ENCODE assay signal across 8 cellular contexts in the genomic region with DNA sequence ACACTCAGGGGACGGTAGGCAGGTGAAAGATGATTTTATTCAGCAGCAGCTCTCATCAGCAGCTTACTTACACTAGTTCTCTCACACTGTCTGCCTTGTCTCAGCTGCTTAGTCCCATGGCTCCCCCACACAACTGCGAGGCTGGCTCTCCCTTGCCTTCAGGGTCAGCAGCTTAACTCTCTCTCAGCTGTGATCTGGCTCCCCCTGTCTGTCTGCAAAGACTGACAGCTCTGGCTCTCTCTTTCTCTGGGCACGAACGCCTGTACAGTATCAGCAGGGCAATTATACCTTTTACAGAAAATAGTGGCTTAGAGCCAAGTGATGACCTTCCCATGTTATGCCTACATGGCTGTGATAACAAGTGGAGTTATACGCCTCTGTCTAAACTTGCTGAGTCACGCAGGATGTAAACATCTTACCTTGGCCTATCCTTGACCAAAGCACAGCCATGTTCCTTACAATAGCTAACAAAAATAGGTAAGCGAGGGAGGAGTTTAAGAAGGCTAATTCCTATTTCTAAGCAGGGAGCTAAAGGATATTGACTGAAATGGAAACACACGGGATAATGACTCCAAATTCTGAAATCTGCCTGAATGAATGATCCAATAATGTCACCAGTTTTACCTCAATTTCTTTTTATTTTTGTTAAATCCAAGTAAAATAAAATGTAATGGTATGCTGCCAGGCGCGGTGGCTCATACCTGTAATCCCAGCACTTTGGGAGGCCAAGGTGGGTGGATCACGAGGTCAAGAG. TPM values are rescaled to one million over a fixed set of nuclear protein-coding genes. Genes with fewer than 3 reads are reported as not detected.
DNase-seq lines count a peak whose midpoint lies in the region; ATAC-seq and TF ChIP-seq lines count a peak whose summit lies in the region.

No MANE protein-coding gene starts in this region.

- no peak overlapping the region for H2AFZ ChIP-seq in PC-3 (ENCODE audit: low read length)

- no peak overlapping the region for H3K27ac ChIP-seq in CD8-positive, alpha-beta T cell (ENCODE audit: low read depth, low read length)
- H3K27ac ChIP-seq in PC-3 (ENCODE audit: low read length): no peak overlapping the region
- no peak overlapping the region for H3K27ac ChIP-seq in uterus

- no peak overlapping the region for H3K27ac Mint-ChIP-seq in CD8-positive, alpha-beta T cell
- H3K27ac Mint-ChIP-seq in HFFc6: peak overlapping the region; percentile 8; the same call in 1 of the 2 replicates
- H3K27ac Mint-ChIP-seq in natural killer cell treated with Interleukin-12 subunit alpha and Interleukin-12 subunit beta and Interleukin-15 and Interleukin-18, amount 100 ng/mL, for 72 hours: peak overlapping the region; percentile 12 to 45

- no peak for DNase-seq in CD8-positive, alpha-beta T cell
- peak; percentile 19 for DNase-seq in HFFc6
- DNase-seq in PC-3: peak; percentile 20
- DNase-seq in choroid plexus epithelial cell (ENCODE audit: low read depth): peak; percentile 7
- no peak for DNase-seq in natural killer cell treated with Interleukin-12 subunit alpha and Interleukin-12 subunit beta and Interleukin-15 and Interleukin-18, amount 100 ng/mL, for 72 hours (ENCODE audit: low spot score)
- DNase-seq in uterus: no peak

- H3K79me2 ChIP-seq in PC-3 (ENCODE audit: low read length): peaks cover 38% of the 10 kb centered on the region

- POLR2A ChIA-PET in CD8-positive, alpha-beta T cell (lab: Charles Lee): interaction anchor here (0.9 to 1.7 kb wide), 3 partner anchors 38 to 44 kb away, joined by 3 to 5 read pairs (median 3); partner anchors contain the start of genes DCTN5, EARS2, PALB2 and UBFD1
- POLR2A ChIA-PET in PC-3 (lab: Charles Lee; ENCODE audit: unreplicated experiment): no interaction called here

- no peaks in the 10 kb centered on the region for H3K27me3 Mint-ChIP-seq in CD8-positive, alpha-beta T cell (ENCODE audit: low read depth)
- no peaks in the 10 kb centered on the region; the same call in 1 of the 2 replicates for H3K27me3 Mint-ChIP-seq in HFFc6 (ENCODE audit: insufficient read depth)
- H3K27me3 Mint-ChIP-seq in natural killer cell treated with Interleukin-12 subunit alpha and Interleukin-12 subunit beta and Interleukin-15 and Interleukin-18, amount 100 ng/mL, for 72 hours: no peaks in the 10 kb centered on the region

- H3K36me3 ChIP-seq in CD8-positive, alpha-beta T cell (ENCODE audit: insufficient read depth, low read length): peaks cover 6% of the 10 kb centered on the region
- no peaks in the 10 kb centered on the region; the same call in none of the 2 replicates for H3K36me3 ChIP-seq in PC-3 (ENCODE audit: low read depth, low read length)
- H3K36me3 ChIP-seq in uterus: no peaks in the 10 kb centered on the region

- ATAC-seq in CD8-positive, alpha-beta T cell: no peak
- ATAC-seq in PC-3 (no peak; the same call in 1 of the 2 replicates), GM21528 (IDR thresholded peaks at IDR 0.05; ENCODE audit: low FRiP score, unreplicated experiment) (no peak), GM18870 (IDR thresholded peaks at IDR 0.05; ENCODE audit: unreplicated experiment) (no peak)
- no peak for ATAC-seq in natural killer cell treated with Interleukin-12 subunit alpha and Interleukin-12 subunit beta and Interleukin-15 and Interleukin-18, amount 100 ng/mL, for 72 hours

- peaks cover 33% of the 10 kb centered on the region for H3K4me1 Mint-ChIP-seq in CD8-positive, alpha-beta T cell (ENCODE audit: low read depth)
- peaks cover 11% of the 10 kb centered on the region for H3K4me1 Mint-ChIP-seq in HFFc6 (ENCODE audit: low read depth)
- peaks cover 10 to 15% of the 10 kb centered on the region in 2 donors for H3K4me1 Mint-ChIP-seq in natural killer cell treated with Interleukin-12 subunit alpha and Interleukin-12 subunit beta and Interleukin-15 and Interleukin-18, amount 100 ng/mL, for 72 hours (ENCODE audit: low read depth in 2 of 2)

- no peaks in the 10 kb centered on the region for H3K9me3 ChIP-seq in CD8-positive, alpha-beta T cell (ENCODE audit: low read length)
- H3K9me3 ChIP-seq in PC-3 (ENCODE audit: low read length): no peaks in the 10 kb centered on the region
- H3K9me3 ChIP-seq in uterus: no peaks in the 10 kb centered on the region

- 0 out of 2 replicates have a peak, but pooled peaks cover 11% of the 10 kb centered on the region for H4K20me1 ChIP-seq in PC-3 (ENCODE audit: low read length)

- H3K9me2 ChIP-seq in PC-3 (replicated peaks; ENCODE audit: low read length): no peaks in the 10 kb centered on the region

- TF ChIP-seq POLR2A in uterus (IDR thresholded peaks at IDR 0.05): no peak

- H3K4me3 Mint-ChIP-seq in CD8-positive, alpha-beta T cell: peak overlapping the region; percentile 49
- H3K4me3 Mint-ChIP-seq in HFFc6: no peak overlapping the region; the same call in 1 of the 2 replicates
- peak overlapping the region; percentile 47 for H3K4me3 Mint-ChIP-seq in natural killer cell treated with Interleukin-12 subunit alpha and Interleukin-12 subunit beta and Interleukin-15 and Interleukin-18, amount 100 ng/mL, for 72 hours

- CTCF ChIA-PET in CD8-positive, alpha-beta T cell (lab: Charles Lee): interaction anchor here (0.7 to 3.5 kb wide), 8 partner anchors 8 to 205 kb away, joined by 3 to 10 read pairs (median 4); no protein-coding TSS in a partner anchor
- CTCF ChIA-PET in PC-3 (lab: Charles Lee): no interaction called here

- H3K9ac ChIP-seq in PC-3 (ENCODE audit: low read length): no peak overlapping the region

- H3K9me3 Mint-ChIP-seq in CD8-positive, alpha-beta T cell: no peaks in the 10 kb centered on the region
- H3K9me3 Mint-ChIP-seq in HFFc6: no peaks in the 10 kb centered on the region
- no peaks in the 10 kb centered on the region for H3K9me3 Mint-ChIP-seq in natural killer cell treated with Interleukin-12 subunit alpha and Interleukin-12 subunit beta and Interleukin-15 and Interleukin-18, amount 100 ng/mL, for 72 hours

- no peak overlapping the region for H3K4me2 ChIP-seq in PC-3 (ENCODE audit: low read length)

- TF ChIP-seq CTCF in CD8-positive, alpha-beta T cell (IDR thresholded peaks at IDR 0.05): no peak
- TF ChIP-seq CTCF in HFFc6 (IDR thresholded peaks at IDR 0.05) (no peak), PC-3 (conservative IDR thresholded peaks at IDR 0.05; ENCODE audit: low read depth, low read length) (peak; percentile 35; the same call in 1 of the 2 replicates), choroid plexus epithelial cell (conservative IDR thresholded peaks at IDR 0.05; ENCODE audit: low read depth, low read length) (peak; percentile 29), uterus (IDR thresholded peaks at IDR 0.05) (no peak)

- no peaks in the 10 kb centered on the region for H3K27me3 ChIP-seq in CD8-positive, alpha-beta T cell (ENCODE audit: insufficient read depth, low read length)
- no peaks in the 10 kb centered on the region for H3K27me3 ChIP-seq in PC-3 (ENCODE audit: low read length)
- no peaks in the 10 kb centered on the region for H3K27me3 ChIP-seq in uterus

- H3K36me3 Mint-ChIP-seq in CD8-positive, alpha-beta T cell: peaks cover 20% of the 10 kb centered on the region
- H3K36me3 Mint-ChIP-seq in HFFc6 (ENCODE audit: low read depth): peaks cover 9% of the 10 kb centered on the region
- H3K36me3 Mint-ChIP-seq in natural killer cell treated with Interleukin-12 subunit alpha and Interleukin-12 subunit beta and Interleukin-15 and Interleukin-18, amount 100 ng/mL, for 72 hours: no peaks in the 10 kb centered on the region

- no peak overlapping the region for H3K4me3 ChIP-seq in CD8-positive, alpha-beta T cell (ENCODE audit: low read depth, low read length)
- no peak overlapping the region for H3K4me3 ChIP-seq in PC-3 (ENCODE audit: low read length)
- no peak overlapping the region for H3K4me3 ChIP-seq in choroid plexus epithelial cell (ENCODE audit: low read depth, low read length)
- no peak overlapping the region for H3K4me3 ChIP-seq in uterus

- H3F3A ChIP-seq in PC-3 (ENCODE audit: low read length, unreplicated experiment): no peaks in the 10 kb centered on the region

- H3K4me1 ChIP-seq in CD8-positive, alpha-beta T cell (ENCODE audit: insufficient read depth, low read length): peaks cover 13% of the 10 kb centered on the region
- peaks cover 3% of the 10 kb centered on the region; the same call in 1 of the 2 replicates for H3K4me1 ChIP-seq in PC-3 (ENCODE audit: insufficient read depth, low read length)
- peaks cover 7 to 15% of the 10 kb centered on the region in 2 donors for H3K4me1 ChIP-seq in uterus

- BruUV-seq in PC-3 (replicated peaks; lab: Mats Ljungman, UMichigan): no TSS peak

- intact Hi-C loops in CD8-positive, alpha-beta T cell (cut with DNase I, micrococcal nuclease): loop anchor here (2.0 to 5.0 kb wide), 2 partner anchors 142 to 940 kb away; partner anchors contain the start of gene RBBP6 (in 1 of the 2)
- intact Hi-C loops in PC-3 (cut with micrococcal nuclease) (no loop called here), uterus (cut with DNase I; ENCODE audit: low total_unique reads) (no loop called here)

RNA-seq across cellular contexts. Expression of gene NDUFAB1, which starts 1.1 kb away (rescaled TPM):
- 10 to 100 TPM; 32.3 to 36.0 TPM for total RNA-seq in CD8-positive, alpha-beta T cell
- 100 to 1,000 TPM in 1 of 6 experiments, 10 to 100 TPM in 5; 79.4 to 101 (median 89.0) TPM for total RNA-seq in HFFc6 (2021; fragmentation: NEBNext Ultra II Directional; extraction: Animal tissue kit (Norgen Biotek cat#: 25700))
- total RNA-seq in PC-3 (2014; rRNA removed) (158 and 228 TPM in 2 replicates), uterus (100 to 1,000 TPM in 1 of 4 donors, 10 to 100 TPM in 3; 48.0 to 161 (median 59.0) TPM)
- 100 to 1,000 TPM; 101 to 102 TPM for total RNA-seq in natural killer cell treated with Interleukin-12 subunit alpha and Interleukin-12 subunit beta and Interleukin-15 and Interleukin-18, amount 100 ng/mL, for 72 hours

RNA-seq across cellular contexts. Expression of gene UBFD1, which starts 39.7 kb away (rescaled TPM):
- 10 to 100 TPM; 49.0 to 51.1 TPM for total RNA-seq in CD8-positive, alpha-beta T cell
- 100 to 1,000 TPM in 3 of 6 experiments, 10 to 100 TPM in 3; 94.1 to 130 (median 99.2) TPM for total RNA-seq in HFFc6 (2021; fragmentation: NEBNext Ultra II Directional; extraction: Animal tissue kit (Norgen Biotek cat#: 25700))
- total RNA-seq in PC-3 (2014; rRNA removed) (69.7 and 85.3 TPM in 2 replicates), uterus (100 to 1,000 TPM in 1 of 4 donors, 10 to 100 TPM in 3; 26.5 to 142 (median 67.0) TPM)
- 10 to 100 TPM; 53.8 to 87.1 TPM for total RNA-seq in natural killer cell treated with Interleukin-12 subunit alpha and Interleukin-12 subunit beta and Interleukin-15 and Interleukin-18, amount 100 ng/mL, for 72 hours

RNA-seq across cellular contexts. Expression of gene EARS2, which starts 40.0 kb away (rescaled TPM):
- 1 to 10 TPM; 7.2 to 8.8 TPM for total RNA-seq in CD8-positive, alpha-beta T cell
- total RNA-seq in HFFc6 (2021; fragmentation: NEBNext Ultra II Directional; extraction: Animal tissue kit (Norgen Biotek cat#: 25700)): 10 to 100 TPM; 22.1 to 30.8 (median 27.0) TPM
- 23.7 and 31.6 TPM in 2 replicates for total RNA-seq in PC-3 (2014; rRNA removed)
- total RNA-seq in natural killer cell treated with Interleukin-12 subunit alpha and Interleukin-12 subunit beta and Interleukin-15 and Interleukin-18, amount 100 ng/mL, for 72 hours: 10 to 100 TPM; 19.2 to 34.9 TPM
- total RNA-seq in uterus: 10 to 100 TPM; 18.0 to 81.8 (median 39.5) TPM

RNA-seq across cellular contexts. Expression of gene PALB2, which starts 43.9 kb away (rescaled TPM):
- 1 to 10 TPM; 5.3 to 5.6 TPM for total RNA-seq in CD8-positive, alpha-beta T cell
- total RNA-seq in HFFc6 (2021; fragmentation: NEBNext Ultra II Directional; extraction: Animal tissue kit (Norgen Biotek cat#: 25700)): 10 to 100 TPM; 10.5 to 13.9 (median 12.2) TPM
- 4.9 and 7.0 TPM in 2 replicates for total RNA-seq in PC-3 (2014; rRNA removed)
- total RNA-seq in natural killer cell treated with Interleukin-12 subunit alpha and Interleukin-12 subunit beta and Interleukin-15 and Interleukin-18, amount 100 ng/mL, for 72 hours: 10 to 100 TPM; 20.6 to 28.4 TPM
- 10 to 100 TPM in 2 of 4 donors, 1 to 10 TPM in 2; 1.5 to 11.3 (median 6.5) TPM for total RNA-seq in uterus

RNA-seq across cellular contexts. Expression of gene DCTN5, which starts 44.1 kb away (rescaled TPM):
- total RNA-seq in CD8-positive, alpha-beta T cell: 10 to 100 TPM; 53.6 to 57.1 TPM
- 10 to 100 TPM; 70.5 to 80.9 (median 76.4) TPM for total RNA-seq in HFFc6 (2021; fragmentation: NEBNext Ultra II Directional; extraction: Animal tissue kit (Norgen Biotek cat#: 25700))
- total RNA-seq in PC-3 (2014; rRNA removed) (19.7 and 29.1 TPM in 2 replicates), uterus (10 to 100 TPM in 3 of 4 donors, 1 to 10 TPM in 1; 5.6 to 67.2 (median 27.9) TPM)
- 100 to 1,000 TPM in 1 of 2 donors, 10 to 100 TPM in 1; 95.0 to 107 TPM for total RNA-seq in natural killer cell treated with Interleukin-12 subunit alpha and Interleukin-12 subunit beta and Interleukin-15 and Interleukin-18, amount 100 ng/mL, for 72 hours

Comparison
In these comparisons a context has a peak if more than half of its experiments do, and no peak if none do; other contexts are left out.
1. DNase-seq: peak in HFFc6 (single experiment), PC-3 (single experiment) and choroid plexus epithelial cell (single experiment); none in CD8-positive, alpha-beta T cell (0 of 7), natural killer cell treated with Interleukin-12 subunit alpha and Interleukin-12 subunit beta and Interleukin-15 and Interleukin-18, amount 100 ng/mL, for 72 hours (single experiment) and uterus (0 of 2).
2. CTCF ChIP-seq: peak in PC-3 (single experiment) and choroid plexus epithelial cell (single experiment); none in CD8-positive, alpha-beta T cell (single experiment), HFFc6 (single experiment) and uterus (0 of 4).
3. intact Hi-C loops: an anchor here in CD8-positive, alpha-beta T cell (2.0 to 5.0 kb wide); none called in PC-3 and uterus.